In the genomic region with DNA sequence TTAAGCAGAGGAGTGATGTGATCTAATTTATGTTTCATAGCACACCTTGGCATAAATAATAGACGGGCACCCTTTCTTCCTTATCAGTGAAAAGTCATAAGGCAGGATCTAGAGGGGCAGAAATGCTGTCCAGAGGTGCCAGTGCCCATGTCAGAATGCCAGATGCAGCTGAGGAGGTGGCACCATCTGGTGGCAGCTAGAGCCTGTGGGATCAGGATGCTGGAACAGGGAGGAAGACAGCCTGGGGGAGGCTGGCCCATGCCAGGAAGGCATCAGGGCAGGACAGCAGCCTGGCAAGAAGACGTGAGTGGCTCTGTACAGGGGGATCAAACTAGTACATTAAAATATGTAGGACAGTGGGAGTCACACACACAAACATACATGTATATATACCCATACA, we compare ENCODE assay signal across 1 cellular context.
TF ChIP-seq lines count a peak whose summit lies in the region.

No MANE protein-coding gene starts in this region.

TF ChIP-seq in H1, 55 proteins besides CTCF, POLR2A, EP300 and RAD21:
- TF ChIP-seq, protein P1, sequence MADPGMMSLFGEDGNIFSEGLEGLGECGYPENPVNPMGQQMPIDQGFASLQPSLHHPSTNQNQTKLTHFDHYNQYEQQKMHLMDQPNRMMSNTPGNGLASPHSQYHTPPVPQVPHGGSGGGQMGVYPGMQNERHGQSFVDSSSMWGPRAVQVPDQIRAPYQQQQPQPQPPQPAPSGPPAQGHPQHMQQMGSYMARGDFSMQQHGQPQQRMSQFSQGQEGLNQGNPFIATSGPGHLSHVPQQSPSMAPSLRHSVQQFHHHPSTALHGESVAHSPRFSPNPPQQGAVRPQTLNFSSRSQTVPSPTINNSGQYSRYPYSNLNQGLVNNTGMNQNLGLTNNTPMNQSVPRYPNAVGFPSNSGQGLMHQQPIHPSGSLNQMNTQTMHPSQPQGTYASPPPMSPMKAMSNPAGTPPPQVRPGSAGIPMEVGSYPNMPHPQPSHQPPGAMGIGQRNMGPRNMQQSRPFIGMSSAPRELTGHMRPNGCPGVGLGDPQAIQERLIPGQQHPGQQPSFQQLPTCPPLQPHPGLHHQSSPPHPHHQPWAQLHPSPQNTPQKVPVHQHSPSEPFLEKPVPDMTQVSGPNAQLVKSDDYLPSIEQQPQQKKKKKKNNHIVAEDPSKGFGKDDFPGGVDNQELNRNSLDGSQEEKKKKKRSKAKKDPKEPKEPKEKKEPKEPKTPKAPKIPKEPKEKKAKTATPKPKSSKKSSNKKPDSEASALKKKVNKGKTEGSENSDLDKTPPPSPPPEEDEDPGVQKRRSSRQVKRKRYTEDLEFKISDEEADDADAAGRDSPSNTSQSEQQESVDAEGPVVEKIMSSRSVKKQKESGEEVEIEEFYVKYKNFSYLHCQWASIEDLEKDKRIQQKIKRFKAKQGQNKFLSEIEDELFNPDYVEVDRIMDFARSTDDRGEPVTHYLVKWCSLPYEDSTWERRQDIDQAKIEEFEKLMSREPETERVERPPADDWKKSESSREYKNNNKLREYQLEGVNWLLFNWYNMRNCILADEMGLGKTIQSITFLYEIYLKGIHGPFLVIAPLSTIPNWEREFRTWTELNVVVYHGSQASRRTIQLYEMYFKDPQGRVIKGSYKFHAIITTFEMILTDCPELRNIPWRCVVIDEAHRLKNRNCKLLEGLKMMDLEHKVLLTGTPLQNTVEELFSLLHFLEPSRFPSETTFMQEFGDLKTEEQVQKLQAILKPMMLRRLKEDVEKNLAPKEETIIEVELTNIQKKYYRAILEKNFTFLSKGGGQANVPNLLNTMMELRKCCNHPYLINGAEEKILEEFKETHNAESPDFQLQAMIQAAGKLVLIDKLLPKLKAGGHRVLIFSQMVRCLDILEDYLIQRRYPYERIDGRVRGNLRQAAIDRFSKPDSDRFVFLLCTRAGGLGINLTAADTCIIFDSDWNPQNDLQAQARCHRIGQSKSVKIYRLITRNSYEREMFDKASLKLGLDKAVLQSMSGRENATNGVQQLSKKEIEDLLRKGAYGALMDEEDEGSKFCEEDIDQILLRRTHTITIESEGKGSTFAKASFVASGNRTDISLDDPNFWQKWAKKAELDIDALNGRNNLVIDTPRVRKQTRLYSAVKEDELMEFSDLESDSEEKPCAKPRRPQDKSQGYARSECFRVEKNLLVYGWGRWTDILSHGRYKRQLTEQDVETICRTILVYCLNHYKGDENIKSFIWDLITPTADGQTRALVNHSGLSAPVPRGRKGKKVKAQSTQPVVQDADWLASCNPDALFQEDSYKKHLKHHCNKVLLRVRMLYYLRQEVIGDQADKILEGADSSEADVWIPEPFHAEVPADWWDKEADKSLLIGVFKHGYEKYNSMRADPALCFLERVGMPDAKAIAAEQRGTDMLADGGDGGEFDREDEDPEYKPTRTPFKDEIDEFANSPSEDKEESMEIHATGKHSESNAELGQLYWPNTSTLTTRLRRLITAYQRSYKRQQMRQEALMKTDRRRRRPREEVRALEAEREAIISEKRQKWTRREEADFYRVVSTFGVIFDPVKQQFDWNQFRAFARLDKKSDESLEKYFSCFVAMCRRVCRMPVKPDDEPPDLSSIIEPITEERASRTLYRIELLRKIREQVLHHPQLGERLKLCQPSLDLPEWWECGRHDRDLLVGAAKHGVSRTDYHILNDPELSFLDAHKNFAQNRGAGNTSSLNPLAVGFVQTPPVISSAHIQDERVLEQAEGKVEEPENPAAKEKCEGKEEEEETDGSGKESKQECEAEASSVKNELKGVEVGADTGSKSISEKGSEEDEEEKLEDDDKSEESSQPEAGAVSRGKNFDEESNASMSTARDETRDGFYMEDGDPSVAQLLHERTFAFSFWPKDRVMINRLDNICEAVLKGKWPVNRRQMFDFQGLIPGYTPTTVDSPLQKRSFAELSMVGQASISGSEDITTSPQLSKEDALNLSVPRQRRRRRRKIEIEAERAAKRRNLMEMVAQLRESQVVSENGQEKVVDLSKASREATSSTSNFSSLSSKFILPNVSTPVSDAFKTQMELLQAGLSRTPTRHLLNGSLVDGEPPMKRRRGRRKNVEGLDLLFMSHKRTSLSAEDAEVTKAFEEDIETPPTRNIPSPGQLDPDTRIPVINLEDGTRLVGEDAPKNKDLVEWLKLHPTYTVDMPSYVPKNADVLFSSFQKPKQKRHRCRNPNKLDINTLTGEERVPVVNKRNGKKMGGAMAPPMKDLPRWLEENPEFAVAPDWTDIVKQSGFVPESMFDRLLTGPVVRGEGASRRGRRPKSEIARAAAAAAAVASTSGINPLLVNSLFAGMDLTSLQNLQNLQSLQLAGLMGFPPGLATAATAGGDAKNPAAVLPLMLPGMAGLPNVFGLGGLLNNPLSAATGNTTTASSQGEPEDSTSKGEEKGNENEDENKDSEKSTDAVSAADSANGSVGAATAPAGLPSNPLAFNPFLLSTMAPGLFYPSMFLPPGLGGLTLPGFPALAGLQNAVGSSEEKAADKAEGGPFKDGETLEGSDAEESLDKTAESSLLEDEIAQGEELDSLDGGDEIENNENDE (IDR thresholded peaks at IDR 0.05; ENCODE audit: insufficient replicate concordance, low read length) = no peak
- TF ChIP-seq SP1 (IDR thresholded peaks at IDR 0.05; ENCODE audit: low read depth, low read length) (no peak), RFX5 (IDR thresholded peaks at IDR 0.05; ENCODE audit: borderline replicate concordance, low read depth, low read length) (no peak), RNF2 (IDR thresholded peaks at IDR 0.05; ENCODE audit: borderline replicate concordance, low read depth, low read length, missing control alignments, poor library complexity, severe bottlenecking) (no peak), CBX5 (IDR thresholded peaks at IDR 0.05; ENCODE audit: low read depth, low read length) (no peak), NRF1 (IDR thresholded peaks at IDR 0.05; ENCODE audit: low read depth, low read length) (no peak), SIRT6 (IDR thresholded peaks at IDR 0.05; ENCODE audit: low read length) (no peak), BCL11A (IDR thresholded peaks at IDR 0.05; ENCODE audit: low read depth in 2 of 2, low read length in 2 of 2) (no peak), NANOG (IDR thresholded peaks at IDR 0.05; ENCODE audit: insufficient read depth, low read depth, low read length, poor library complexity, severe bottlenecking) (no peak), ASH2L (IDR thresholded peaks at IDR 0.05; ENCODE audit: low read length) (no peak), CHD1 (IDR thresholded peaks at IDR 0.05; ENCODE audit: low read depth, low read length) (no peak), SIN3A (conservative IDR thresholded peaks at IDR 0.05 in 1 of 2, IDR thresholded peaks at IDR 0.05 in 1 of 2; ENCODE audit: low read depth in 1 of 2, low read length in 2 of 2) (no peak), POLR2AphosphoS5 (IDR thresholded peaks at IDR 0.05; ENCODE audit: low read depth, low read length) (no peak), EGR1 (IDR thresholded peaks at IDR 0.05; ENCODE audit: borderline replicate concordance, low read depth, low read length) (no peak), TAF1 (IDR thresholded peaks at IDR 0.05; ENCODE audit: low read depth, low read length) (no peak), SP4 (IDR thresholded peaks at IDR 0.05; ENCODE audit: low read length) (no peak), CREB1 (IDR thresholded peaks at IDR 0.05) (no peak), MAFK (IDR thresholded peaks at IDR 0.05; ENCODE audit: low read depth, low read length) (no peak)
- TF ChIP-seq, protein P2, sequence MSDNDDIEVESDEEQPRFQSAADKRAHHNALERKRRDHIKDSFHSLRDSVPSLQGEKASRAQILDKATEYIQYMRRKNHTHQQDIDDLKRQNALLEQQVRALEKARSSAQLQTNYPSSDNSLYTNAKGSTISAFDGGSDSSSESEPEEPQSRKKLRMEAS (IDR thresholded peaks at IDR 0.05) = no peak
